ENCODE assay signal across 24 cellular contexts in the genomic region with DNA sequence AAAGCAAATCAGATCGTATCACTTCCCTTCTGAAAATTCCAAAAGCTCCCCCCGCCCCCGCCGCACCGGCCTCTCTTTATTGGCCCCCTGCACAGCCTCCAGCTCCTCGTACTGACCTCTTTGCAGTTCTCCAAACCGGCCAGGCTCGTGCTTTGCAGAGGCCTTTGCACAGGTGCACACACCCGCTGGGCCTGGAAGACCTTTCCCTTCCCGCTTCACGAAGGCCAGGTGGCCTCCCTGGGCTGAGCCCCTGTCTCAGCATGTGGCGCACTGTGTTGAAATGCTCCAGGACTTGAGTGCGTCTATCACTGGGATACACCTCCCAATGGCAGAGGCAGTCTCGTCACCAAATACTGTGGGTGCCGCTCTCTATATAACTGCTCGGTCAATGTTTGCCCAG. TPM values are rescaled to one million over a fixed set of nuclear protein-coding genes. Genes with fewer than 3 reads are reported as not detected.
DNase-seq lines count a peak whose midpoint lies in the region; ATAC-seq and TF ChIP-seq lines count a peak whose summit lies in the region.
"Had no signal": no experiment of that assay in that cellular context is flagged by ENCODE, and none has a peak within 500 bp of the region (broad histone marks: within the 10 kb centered on the region; RNA-seq: fewer than 3 reads in every experiment).

No MANE protein-coding gene starts in this region.

- intact Hi-C loops in aorta (cut with DNase I) (no loop called here), thyroid gland (cut with DNase I) (no loop called here)

- H3K4me1 Mint-ChIP-seq in natural killer cell treated with Interleukin-12 subunit alpha and Interleukin-12 subunit beta and Interleukin-15 and Interleukin-18, amount 100 ng/mL, for 72 hours (ENCODE audit: low read depth in 2 of 2) = peaks cover 9 to 10% of the 10 kb centered on the region in 2 donors

- H3K27me3 ChIP-seq in aorta (ENCODE audit: control insufficient read depth in 1 of 2, insufficient read depth in 2 of 2, low read length in 1 of 2) (no peaks in the 10 kb centered on the region), thyroid gland (no peaks in the 10 kb centered on the region)

- ATAC-seq in aorta (ENCODE audit: low FRiP score) = peak; percentile 19
- ATAC-seq in natural killer cell treated with Interleukin-12 subunit alpha and Interleukin-12 subunit beta and Interleukin-15 and Interleukin-18, amount 100 ng/mL, for 72 hours = no peak
- ATAC-seq: activated CD8-positive, alpha-beta memory T cell treated with anti-CD3 and anti-CD28 coated beads, Interleukin-2, amount 10 ng/mL, durations not matched to agents 7 days and 5 days; left ventricle myocardium superior; Right ventricle myocardium inferior; stimulated activated naive CD8-positive, alpha-beta T cell treated with anti-CD3 and anti-CD28 coated beads, Interleukin-15, Interleukin-2, amounts not matched to agents 100 U/mL and 50 U/mL, for 24 hours; T-cell had no signal

- TF ChIP-seq CTCF in thyroid gland (IDR thresholded peaks at IDR 0.05) = no peak

- DNase-seq in NCI-H2081 (lab: John Stamatoyannopoulos, UW) = peak; percentile 67 to 73
- DNase-seq in NCI-H2081 treated with DMSO at 0.1 percent for 48 hours (lab: John Stamatoyannopoulos, UW) = no peak
- peak; percentile 74 for DNase-seq in NCI-H345 treated with DMSO at 0.1 percent for 48 hours (lab: John Stamatoyannopoulos, UW; ENCODE audit: unreplicated experiment)
- peak; percentile 32 to 50 for DNase-seq in cerebellar nuclear complex (lab: John Stamatoyannopoulos, UW)
- DNase-seq in aorta = no peak
- no peak for DNase-seq in thyroid gland
- DNase-seq in kidney glomerular epithelial cell (lab: John Stamatoyannopoulos, UW) = no peak
- DNase-seq in natural killer cell treated with Interleukin-12 subunit alpha and Interleukin-12 subunit beta and Interleukin-15 and Interleukin-18, amount 100 ng/mL, for 72 hours (ENCODE audit: low spot score) = no peak
- DNase-seq: activated CD4-positive, alpha-beta T cell treated with anti-CD3 and anti-CD28 coated beads for 48 hours; activated CD8-positive, alpha-beta memory T cell treated with anti-CD3 and anti-CD28 coated beads, Interleukin-2, amount 10 ng/mL, durations not matched to agents 7 days and 5 days; activated naive CD8-positive, alpha-beta T cell treated with anti-CD3 and anti-CD28 coated beads, Interleukin-2, amount 10 ng/mL, durations not matched to agents 7 days and 5 days; AML-193; left ventricle myocardium superior; midbrain; NCI-H1436; nephron progenitor cell; stimulated activated CD4-positive, alpha-beta T cell treated with anti-CD3 and anti-CD28 coated beads, Interleukin-1b, Interleukin-23, amount 100 ng/mL, for 48 hours; stimulated activated naive CD8-positive, alpha-beta T cell treated with anti-CD3 and anti-CD28 coated beads, Interleukin-15, Interleukin-2, amounts not matched to agents 100 U/mL and 50 U/mL, for 24 hours; T-cell; tibial artery had no signal

- H3K27ac ChIP-seq in aorta (ENCODE audit: low read depth in 1 of 2, low read length in 2 of 2) = no peak overlapping the region
- H3K27ac ChIP-seq in thyroid gland = no peak overlapping the region
- H3K27ac ChIP-seq: 22Rv1, tibial artery had no signal

- TF ChIP-seq POLR2A in thyroid gland (IDR thresholded peaks at IDR 0.05) = no peak

- WGBS in aorta, 2 donors = 48 to 53% methylated on average over 16 of the region's 16 CpGs
- WGBS in thyroid gland, 2 donors = 64 to 68% methylated on average over 15 to 16 of the region's 16 CpGs

- H3K36me3 Mint-ChIP-seq in natural killer cell treated with Interleukin-12 subunit alpha and Interleukin-12 subunit beta and Interleukin-15 and Interleukin-18, amount 100 ng/mL, for 72 hours = no peaks in the 10 kb centered on the region
- H3K36me3 Mint-ChIP-seq: activated CD8-positive, alpha-beta memory T cell treated with anti-CD3 and anti-CD28 coated beads, Interleukin-2, amount 10 ng/mL, durations not matched to agents 7 days and 5 days; T-cell had no signal

- H3K9me3 Mint-ChIP-seq in natural killer cell treated with Interleukin-12 subunit alpha and Interleukin-12 subunit beta and Interleukin-15 and Interleukin-18, amount 100 ng/mL, for 72 hours = no peaks in the 10 kb centered on the region
- H3K9me3 Mint-ChIP-seq: activated naive CD8-positive, alpha-beta T cell treated with anti-CD3 and anti-CD28 coated beads, Interleukin-2, amount 10 ng/mL, durations not matched to agents 7 days and 5 days; nephron progenitor cell; T-cell had no signal

- H3K9me3 ChIP-seq in aorta (ENCODE audit: control insufficient read depth, low read length) = no peaks in the 10 kb centered on the region
- no peaks in the 10 kb centered on the region for H3K9me3 ChIP-seq in thyroid gland
- H3K9me3 ChIP-seq: tibial artery had no signal

- H3K27ac Mint-ChIP-seq in natural killer cell treated with Interleukin-12 subunit alpha and Interleukin-12 subunit beta and Interleukin-15 and Interleukin-18, amount 100 ng/mL, for 72 hours = no peak overlapping the region
- H3K27ac Mint-ChIP-seq: activated CD8-positive, alpha-beta memory T cell treated with anti-CD3 and anti-CD28 coated beads, Interleukin-2, amount 10 ng/mL, durations not matched to agents 7 days and 5 days; activated naive CD8-positive, alpha-beta T cell treated with anti-CD3 and anti-CD28 coated beads, Interleukin-2, amount 10 ng/mL, durations not matched to agents 7 days and 5 days; nephron progenitor cell; T-cell had no signal

- H3K4me3 ChIP-seq in aorta (ENCODE audit: low read length in 2 of 2) = no peak overlapping the region
- no peak overlapping the region for H3K4me3 ChIP-seq in thyroid gland (replicated peaks in 1 of 3)
- H3K4me3 ChIP-seq: tibial artery had no signal

- H3K27me3 Mint-ChIP-seq in natural killer cell treated with Interleukin-12 subunit alpha and Interleukin-12 subunit beta and Interleukin-15 and Interleukin-18, amount 100 ng/mL, for 72 hours = no peaks in the 10 kb centered on the region
- H3K27me3 Mint-ChIP-seq: activated CD8-positive, alpha-beta memory T cell treated with anti-CD3 and anti-CD28 coated beads, Interleukin-2, amount 10 ng/mL, durations not matched to agents 7 days and 5 days; activated naive CD8-positive, alpha-beta T cell treated with anti-CD3 and anti-CD28 coated beads, Interleukin-2, amount 10 ng/mL, durations not matched to agents 7 days and 5 days; T-cell had no signal

- H3K36me3 ChIP-seq in aorta (ENCODE audit: control insufficient read depth in 1 of 2, insufficient read depth in 2 of 2, low read length in 1 of 2) (no peaks in the 10 kb centered on the region), thyroid gland (no peaks in the 10 kb centered on the region)
- H3K36me3 ChIP-seq: tibial artery had no signal

- H3K4me1 ChIP-seq in aorta (ENCODE audit: control insufficient read depth in 1 of 2, insufficient read depth in 2 of 2, low read length in 2 of 2) = no peaks in the 10 kb centered on the region
- H3K4me1 ChIP-seq in thyroid gland = no peaks in the 10 kb centered on the region
- H3K4me1 ChIP-seq: tibial artery had no signal

- H3K4me3 Mint-ChIP-seq in natural killer cell treated with Interleukin-12 subunit alpha and Interleukin-12 subunit beta and Interleukin-15 and Interleukin-18, amount 100 ng/mL, for 72 hours = no peak overlapping the region
- H3K4me3 Mint-ChIP-seq: activated CD8-positive, alpha-beta memory T cell treated with anti-CD3 and anti-CD28 coated beads, Interleukin-2, amount 10 ng/mL, durations not matched to agents 7 days and 5 days; activated naive CD8-positive, alpha-beta T cell treated with anti-CD3 and anti-CD28 coated beads, Interleukin-2, amount 10 ng/mL, durations not matched to agents 7 days and 5 days; nephron progenitor cell; T-cell had no signal

RNA-seq across cellular contexts. Expression of a gene that starts 13.2 kb away (rescaled TPM):
- total RNA-seq in aorta (10 to 100 TPM; 15.7 to 48.7 TPM), thyroid gland (10 to 100 TPM in 2 of 4 donors, 1 to 10 TPM in 2; 5.2 to 19.8 (median 12.6) TPM)
- polyA plus RNA-seq in aorta = 10 to 100 TPM; 12.4 to 18.9 TPM
- 10 to 100 TPM; 18.0 to 18.9 TPM for total RNA-seq in natural killer cell treated with Interleukin-12 subunit alpha and Interleukin-12 subunit beta and Interleukin-15 and Interleukin-18, amount 100 ng/mL, for 72 hours
- total RNA-seq: Daoy, NCI-H460 had no signal

Comparison
In these comparisons a context has a peak if more than half of its experiments do, and no peak if none do; other contexts are left out.
1. DNase-seq: peak in NCI-H2081 (2 of 2), NCI-H345 treated with DMSO at 0.1 percent for 48 hours (single experiment) and cerebellar nuclear complex (2 of 2); none in NCI-H2081 treated with DMSO at 0.1 percent for 48 hours (single experiment), aorta (0 of 2), thyroid gland (0 of 2), kidney glomerular epithelial cell (single experiment) and natural killer cell treated with Interleukin-12 subunit alpha and Interleukin-12 subunit beta and Interleukin-15 and Interleukin-18, amount 100 ng/mL, for 72 hours (single experiment).